Comparison of ENCODE assay signal across 11 cellular contexts in genomic region chr6:158867381-158868121, GRCh38. TPM values are rescaled to one million over a fixed set of nuclear protein-coding genes. Genes with fewer than 3 reads are reported as not detected.
A peak's percentile ranks its signal among the peaks of the same experiment; 100 is the strongest.
DNase-seq lines count a peak whose midpoint lies in the region; ATAC-seq, FAIRE-seq and TF ChIP-seq lines count a peak whose summit lies in the region.
"Had no signal": no experiment of that assay in that cellular context is flagged by ENCODE, and none has a peak within 500 bp of the region (broad histone marks: within the 10 kb centered on the region; RNA-seq: fewer than 3 reads in every experiment).

No MANE protein-coding gene starts in this region.

- peak overlapping the region; percentile 37 for H3K27ac Mint-ChIP-seq in activated T-helper 2 cell treated with anti-CD3 and anti-CD28 coated beads, Interferon-gamma antibody, Interleukin-2, Interleukin-4, amounts not matched to agents 10 μg/mL and 5 μg/mL and 100 μg/mL, durations not matched to agents 14 hours and 24 hours and 36 hours
- H3K27ac Mint-ChIP-seq in memory B cell, result peak overlapping the region; percentile 100
- H3K27ac Mint-ChIP-seq in glutamatergic neuron (ENCODE audit: unreplicated experiment), result no peak overlapping the region

- no peaks in the 10 kb centered on the region for H3K9me3 Mint-ChIP-seq in activated T-helper 2 cell treated with anti-CD3 and anti-CD28 coated beads, Interferon-gamma antibody, Interleukin-2, Interleukin-4, amounts not matched to agents 10 μg/mL and 5 μg/mL and 100 μg/mL, durations not matched to agents 14 hours and 24 hours and 36 hours
- H3K9me3 Mint-ChIP-seq in memory B cell (no peaks in the 10 kb centered on the region), glutamatergic neuron (ENCODE audit: unreplicated experiment) (peaks cover 20% of the 10 kb centered on the region)

- intact Hi-C loops in activated T-helper 2 cell treated with anti-CD3 and anti-CD28 coated beads, Interferon-gamma antibody, Interleukin-2, Interleukin-4, amounts not matched to agents 10 μg/mL and 5 μg/mL and 100 μg/mL, durations not matched to agents 14 hours and 24 hours and 36 hours (cut with micrococcal nuclease), result no loop called here

- ATAC-seq in memory B cell (ENCODE audit: low read depth), result peak; percentile 1
- no peak for ATAC-seq in GM19467 (IDR thresholded peaks at IDR 0.05; ENCODE audit: unreplicated experiment)

- H3K4me3 Mint-ChIP-seq in activated T-helper 2 cell treated with anti-CD3 and anti-CD28 coated beads, Interferon-gamma antibody, Interleukin-2, Interleukin-4, amounts not matched to agents 10 μg/mL and 5 μg/mL and 100 μg/mL, durations not matched to agents 14 hours and 24 hours and 36 hours (ENCODE audit: low read depth), result no peak overlapping the region
- H3K4me3 Mint-ChIP-seq in memory B cell, result peak overlapping the region; percentile 27
- H3K4me3 Mint-ChIP-seq in glutamatergic neuron (ENCODE audit: unreplicated experiment), result no peak overlapping the region

- DNase-seq in A172 (ENCODE audit: low spot score) (peak; percentile 57), GM12892 (ENCODE audit: insufficient read length) (no peak), memory B cell (ENCODE audit: low spot score in 2 of 2) (peak; percentile 31 to 42), medulla oblongata (ENCODE audit: extremely low spot score) (no peak), glutamatergic neuron (no peak), epidermal melanocyte (ENCODE audit: insufficient read length, low spot score) (no peak)
- DNase-seq in activated T-helper 2 cell treated with anti-CD3 and anti-CD28 coated beads, Interferon-gamma antibody, Interleukin-2, Interleukin-4, amounts not matched to agents 10 μg/mL and 5 μg/mL and 100 μg/mL, durations not matched to agents 14 hours and 24 hours and 36 hours (ENCODE audit: low spot score), result no peak
- DNase-seq: AML-193, MM.1S, NCI-H82 had no signal

- H3K4me1 Mint-ChIP-seq in activated T-helper 2 cell treated with anti-CD3 and anti-CD28 coated beads, Interferon-gamma antibody, Interleukin-2, Interleukin-4, amounts not matched to agents 10 μg/mL and 5 μg/mL and 100 μg/mL, durations not matched to agents 14 hours and 24 hours and 36 hours (ENCODE audit: low read depth), result peaks cover 32% of the 10 kb centered on the region
- H3K4me1 Mint-ChIP-seq in memory B cell (peaks cover 34% of the 10 kb centered on the region), glutamatergic neuron (ENCODE audit: low read depth, unreplicated experiment) (peaks cover 14% of the 10 kb centered on the region)

- H3K36me3 Mint-ChIP-seq in activated T-helper 2 cell treated with anti-CD3 and anti-CD28 coated beads, Interferon-gamma antibody, Interleukin-2, Interleukin-4, amounts not matched to agents 10 μg/mL and 5 μg/mL and 100 μg/mL, durations not matched to agents 14 hours and 24 hours and 36 hours (ENCODE audit: low read depth), result no peaks in the 10 kb centered on the region
- H3K36me3 Mint-ChIP-seq in memory B cell (no peaks in the 10 kb centered on the region), glutamatergic neuron (ENCODE audit: unreplicated experiment) (no peaks in the 10 kb centered on the region)

- TF ChIP-seq CTCF in glutamatergic neuron (IDR thresholded peaks at IDR 0.05; ENCODE audit: partially characterized antibody, unreplicated experiment), result no peak

- TF ChIP-seq POLR2A in GM12892 (IDR thresholded peaks at IDR 0.05; ENCODE audit: low read depth, low read length), result no peak

- peak; percentile 75 for FAIRE-seq in GM12892 (lab: Jason Lieb, UNC)

- H3K27me3 Mint-ChIP-seq in activated T-helper 2 cell treated with anti-CD3 and anti-CD28 coated beads, Interferon-gamma antibody, Interleukin-2, Interleukin-4, amounts not matched to agents 10 μg/mL and 5 μg/mL and 100 μg/mL, durations not matched to agents 14 hours and 24 hours and 36 hours (ENCODE audit: low read depth), result peaks cover 2% of the 10 kb centered on the region
- H3K27me3 Mint-ChIP-seq in memory B cell, result no peaks in the 10 kb centered on the region
- peaks cover 7% of the 10 kb centered on the region for H3K27me3 Mint-ChIP-seq in glutamatergic neuron (ENCODE audit: unreplicated experiment)

RNA-seq across cellular contexts. Expression of gene EZR, which starts 48.4 kb away (rescaled TPM):
- total RNA-seq in A172 (2014; rRNA removed; shearing (Covaris generic)), result 446 and 456 TPM in 2 replicates
- 137 TPM for polyA plus RNA-seq in GM12892 (2012; ENCODE audit: missing spikeins)
- 204 and 206 TPM in 2 replicates for total RNA-seq in activated T-helper 2 cell treated with anti-CD3 and anti-CD28 coated beads, Interferon-gamma antibody, Interleukin-2, Interleukin-4, amounts not matched to agents 10 μg/mL and 5 μg/mL and 100 μg/mL, durations not matched to agents 14 hours and 24 hours and 36 hours
- total RNA-seq in glutamatergic neuron (ENCODE audit: unreplicated experiment), result 272 TPM

Comparison
In these comparisons a context has a peak if more than half of its experiments do, and no peak if none do; other contexts are left out.
1. DNase-seq: peak in A172 (single experiment) and memory B cell (2 of 2); none in GM12892 (single experiment), activated T-helper 2 cell treated with anti-CD3 and anti-CD28 coated beads, Interferon-gamma antibody, Interleukin-2, Interleukin-4, amounts not matched to agents 10 μg/mL and 5 μg/mL and 100 μg/mL, durations not matched to agents 14 hours and 24 hours and 36 hours (single experiment), medulla oblongata (single experiment), glutamatergic neuron (single experiment) and epidermal melanocyte (single experiment).